8 cellular contexts compared by ENCODE assay signal in the genomic region with DNA sequence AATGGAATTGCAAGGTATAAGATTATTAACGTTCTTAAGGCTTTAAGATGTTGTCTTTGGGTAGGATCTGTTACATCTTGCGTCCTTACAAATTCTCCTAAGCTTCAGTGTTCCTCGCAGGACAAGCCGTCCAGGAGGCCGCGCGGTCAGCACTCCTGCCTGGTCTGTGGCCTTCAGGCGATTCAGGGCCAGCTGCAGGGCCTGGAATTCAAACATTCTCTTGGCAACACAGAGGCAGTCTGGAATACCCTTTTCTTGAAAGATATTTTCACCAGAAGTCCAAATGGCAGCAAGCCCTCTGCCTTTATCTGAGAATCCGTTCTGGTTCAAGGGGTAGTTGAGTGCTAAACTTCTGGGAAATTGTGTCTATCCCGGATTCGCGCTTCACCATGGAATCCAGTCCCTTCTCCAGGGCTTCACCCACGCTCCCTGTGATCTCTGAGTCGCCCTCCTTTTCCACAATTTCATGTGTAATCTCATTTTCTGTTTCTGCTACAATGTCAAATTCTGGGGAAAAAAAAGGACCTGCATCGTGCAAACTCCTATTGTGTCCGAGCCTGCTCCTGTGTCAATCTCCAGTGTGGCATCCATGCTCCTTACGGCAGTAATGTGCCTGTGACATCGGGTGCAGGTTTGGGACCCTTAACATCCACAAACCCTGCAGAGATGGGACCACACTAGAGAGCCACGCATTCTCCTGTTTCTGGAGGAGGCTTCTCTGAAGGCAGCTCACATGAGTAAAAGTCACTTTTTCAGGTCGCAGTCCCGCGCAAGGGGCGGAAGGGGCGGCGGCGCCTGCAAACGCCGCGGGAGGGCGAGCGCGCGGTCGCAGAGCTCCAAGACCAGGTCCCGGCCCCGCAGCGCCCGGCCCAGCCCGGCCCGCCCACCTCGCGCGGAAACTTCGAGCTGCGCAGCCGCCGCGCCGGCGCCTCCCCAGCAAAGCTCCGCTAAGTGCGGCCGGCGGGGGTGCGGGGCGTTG. TPM values are rescaled to one million over a fixed set of nuclear protein-coding genes. Genes with fewer than 3 reads are reported as not detected.
DNase-seq lines count a peak whose midpoint lies in the region; ATAC-seq and TF ChIP-seq lines count a peak whose summit lies in the region.

No MANE protein-coding gene starts in this region.

- no peak overlapping the region for H3K4ac ChIP-seq in mesenchymal stem cell (ENCODE audit: low read depth in 1 of 2, low read length in 2 of 2)

- H3K9me3 ChIP-seq in AG04450 (ENCODE audit: control insufficient read depth, insufficient read depth, low read length) (no peaks in the 10 kb centered on the region), colonic mucosa (no peaks in the 10 kb centered on the region), mesenchymal stem cell (ENCODE audit: control insufficient read depth, low read length) (no peaks in the 10 kb centered on the region)

- no peak overlapping the region for H3K27ac Mint-ChIP-seq in osteocyte (ENCODE audit: unreplicated experiment)

- no peak overlapping the region for H2BK5ac ChIP-seq in mesenchymal stem cell (ENCODE audit: low read depth, low read length, poor library complexity, severe bottlenecking)

- CTCF ChIA-PET in AG04450 (lab: Charles Lee), result interaction anchor here (0.6 kb wide), 1 partner anchor 66 kb away, joined by 3 read pairs; no protein-coding TSS in a partner anchor

- POLR2A ChIA-PET in AG04450 (lab: Yijun Ruan, JAX), result interaction anchor here (0.6 kb wide), 1 partner anchor 9 kb away, joined by 7 read pairs; no protein-coding TSS in a partner anchor

- H3K4me3 Mint-ChIP-seq in osteocyte (ENCODE audit: unreplicated experiment), result no peak overlapping the region

- H4K8ac ChIP-seq in mesenchymal stem cell (ENCODE audit: low read length), result no peak overlapping the region

- peak; percentile 41 for ATAC-seq in GM21367 (IDR thresholded peaks at IDR 0.05; ENCODE audit: unreplicated experiment)

- H3K36me3 ChIP-seq in colonic mucosa (no peaks in the 10 kb centered on the region), mesenchymal stem cell (ENCODE audit: control insufficient read depth in 1 of 2, insufficient read depth in 2 of 2, low read depth in 1 of 2, low read length in 2 of 2) (no peaks in the 10 kb centered on the region)

- H3K27ac ChIP-seq in AG04450 (ENCODE audit: low read depth, low read length) (no peak overlapping the region), colonic mucosa (no peak overlapping the region), mesenchymal stem cell (ENCODE audit: low read length, poor library complexity, severe bottlenecking) (no peak overlapping the region)

- peaks cover 46% of the 10 kb centered on the region for H3K27me3 Mint-ChIP-seq in osteocyte (ENCODE audit: unreplicated experiment)

- peak overlapping the region; percentile 60 for H3K4me2 ChIP-seq in mesenchymal stem cell (ENCODE audit: low read length, poor library complexity, severe bottlenecking)

- no peak overlapping the region for H2BK15ac ChIP-seq in mesenchymal stem cell (ENCODE audit: low read depth, poor library complexity, severe bottlenecking)

- 27% methylated on average over 56 of the region's 56 CpGs for WGBS in mesenchymal stem cell

- peaks cover 32% of the 10 kb centered on the region for H3K27me3 ChIP-seq in AG04450 (ENCODE audit: control insufficient read depth, insufficient read depth, low read length)
- no peaks in the 10 kb centered on the region for H3K27me3 ChIP-seq in colonic mucosa
- H3K27me3 ChIP-seq in mesenchymal stem cell (ENCODE audit: control insufficient read depth in 1 of 2, insufficient read depth in 1 of 2, low read length in 2 of 2), result peaks cover 25 to 78% of the 10 kb centered on the region in 2 experiments

- no peak overlapping the region for H3K14ac ChIP-seq in mesenchymal stem cell (ENCODE audit: low read length in 2 of 2)

- H2BK120ac ChIP-seq in mesenchymal stem cell (ENCODE audit: low read depth, low read length), result no peak overlapping the region

- H4K91ac ChIP-seq in mesenchymal stem cell (ENCODE audit: low read length), result no peak overlapping the region

- H2AK5ac ChIP-seq in mesenchymal stem cell (ENCODE audit: low read length, severe bottlenecking), result no peak overlapping the region

- no peak overlapping the region for H2AFZ ChIP-seq in mesenchymal stem cell (ENCODE audit: low read depth, low read length)

- H3K79me1 ChIP-seq in mesenchymal stem cell (replicated peaks; ENCODE audit: low read length, poor library complexity, severe bottlenecking), result no peaks in the 10 kb centered on the region

- H3K4me3 ChIP-seq in AG04450 (ENCODE audit: low read depth, low read length) (0 out of 2 replicates have a peak overlapping the region, but pooled peaks have one; percentile 10), colonic mucosa (peak overlapping the region; percentile 19), mesenchymal stem cell (ENCODE audit: insufficient read depth in 1 of 2, low read depth in 1 of 2, low read length in 2 of 2) (peak overlapping the region in 1 of 2 experiments; percentile 75)

- H3K23ac ChIP-seq in mesenchymal stem cell (ENCODE audit: low read length in 2 of 2), result no peak overlapping the region

- TF ChIP-seq CTCF in AG04450 (IDR thresholded peaks at IDR 0.05; ENCODE audit: low read depth, low read length) (no peak), colonic mucosa (IDR thresholded peaks at IDR 0.05) (no peak), osteocyte (IDR thresholded peaks at IDR 0.05) (no peak)

- no peak overlapping the region for H2BK12ac ChIP-seq in mesenchymal stem cell (ENCODE audit: low read length in 2 of 2)

- H3K4me1 Mint-ChIP-seq in osteocyte (ENCODE audit: unreplicated experiment), result peaks cover 3% of the 10 kb centered on the region

- H3K9me3 Mint-ChIP-seq in osteocyte (ENCODE audit: unreplicated experiment), result no peaks in the 10 kb centered on the region

- no peaks in the 10 kb centered on the region for H3K4me1 ChIP-seq in colonic mucosa
- peaks cover 4% of the 10 kb centered on the region for H3K4me1 ChIP-seq in mesenchymal stem cell (ENCODE audit: control insufficient read depth, insufficient read depth, low read depth, low read length)

- H3K18ac ChIP-seq in mesenchymal stem cell (ENCODE audit: low read depth in 1 of 2, low read length in 2 of 2), result no peak overlapping the region

- DNase-seq in AG04450 (ENCODE audit: low read depth, low spot score) (no peak), T-helper 2 cell (peak in 4 of 5 experiments; percentile 15 to 51 (median 30)), colonic mucosa (peak; percentile 58), mesenchymal stem cell (no peak), SW 1271 (lab: John Stamatoyannopoulos, UW) (no peak), osteocyte (ENCODE audit: extremely low spot score, unreplicated experiment) (no peak)
- DNase-seq in stimulated activated naive CD4-positive, alpha-beta T cell (lab: John Stamatoyannopoulos, UW), result peak; percentile 9 to 44 (median 28)

- intact Hi-C loops in colonic mucosa (cut with DNase I), result no loop called here

- H3K9ac ChIP-seq in colonic mucosa (ENCODE audit: low read depth in 2 of 2, low read length in 2 of 2) (peak overlapping the region in 1 of 2 donors; percentile 14), mesenchymal stem cell (ENCODE audit: low read length) (peak overlapping the region; percentile 58)

- H3K36me3 Mint-ChIP-seq in osteocyte (ENCODE audit: unreplicated experiment), result no peaks in the 10 kb centered on the region

RNA-seq across cellular contexts. Expression of gene SORL1, which starts 25.3 kb away (rescaled TPM):
- 5.4 and 5.5 TPM in 2 replicates for polyA plus RNA-seq in AG04450 (2011; rRNA removed)
- 23.4 and 29.8 TPM in 2 replicates for polyA minus RNA-seq in AG04450 (2011; rRNA and poly(A)+ RNA removed)
- 100 to 1,000 TPM in 1 of 2 donors, 10 to 100 TPM in 1; 66.1 to 121 TPM for total RNA-seq in colonic mucosa
- 0.58 TPM for polyA plus RNA-seq in mesenchymal stem cell (2013, experiment 1 of 2)
- polyA plus RNA-seq in mesenchymal stem cell (2013, experiment 2 of 2), result 0.56 TPM
- total RNA-seq in osteocyte, result 2.1 and 3.1 TPM in 2 replicates

Comparison
In these comparisons a context has a peak if more than half of its experiments do, and no peak if none do; other contexts are left out.
1. DNase-seq: peak in T-helper 2 cell (4 of 5), colonic mucosa (single experiment) and stimulated activated naive CD4-positive, alpha-beta T cell (6 of 6); none in AG04450 (single experiment), mesenchymal stem cell (single experiment), SW 1271 (0 of 2) and osteocyte (single experiment).
2. RNA of gene SORL1, which starts 25.3 kb away (total RNA-seq): 66.1 to 121 TPM in colonic mucosa; 2.1 to 3.1 TPM in osteocyte; every median in the first group is over 10 times any median in the second.